8 cellular contexts compared by ENCODE assay signal in genomic region chr7:100568936-100569844, GRCh38. TPM values are rescaled to one million over a fixed set of nuclear protein-coding genes. Genes with fewer than 3 reads are reported as not detected.
DNase-seq lines count a peak whose midpoint lies in the region; ATAC-seq, FAIRE-seq and TF ChIP-seq lines count a peak whose summit lies in the region.

No MANE protein-coding gene starts in this region.

- TF ChIP-seq RAD21 in Ishikawa (IDR thresholded peaks at IDR 0.05; ENCODE audit: low read depth) (no peak), HepG2 (CRISPR knock-in tag; IDR thresholded peaks at IDR 0.05) (peak; percentile 54; the same call in 1 of the 2 replicates)

- H3K9me3 ChIP-seq in HepG2 (ENCODE audit: low read length): no peaks in the 10 kb centered on the region

- H2AFZ ChIP-seq in HepG2 (ENCODE audit: low read length): no peak overlapping the region

- H3K9me3 Mint-ChIP-seq in chondrocyte (ENCODE audit: low read depth): no peaks in the 10 kb centered on the region
- H3K9me3 Mint-ChIP-seq in stimulated activated memory B cell treated with anti-CD40 and anti-IgM and Interleukin-4, amounts not matched to agents 10 μg/mL and 1 μg/mL and 100 μg/mL, for 72 hours: no peaks in the 10 kb centered on the region

- peak in 1 of 2 experiments; percentile 53; a peak in 2 of 4 replicates for TF ChIP-seq POLR2A in HepG2 (IDR thresholded peaks at IDR 0.05; ENCODE audit: insufficient read depth in 1 of 2, low read depth in 2 of 2, low read length in 2 of 2)

- in situ Hi-C loops in HepG2 (cut with HindIII; ENCODE audit: extremely low pct_ligation_motif_present, low pct_unique_long_range_greater_than_20kb): loop anchor here (5.0 kb wide), 1 partner anchor 82 kb away; no protein-coding TSS in a partner anchor

- peak; percentile 37 for ATAC-seq in HepG2
- peak; percentile 49 for ATAC-seq in stimulated activated memory B cell treated with anti-CD40 and anti-IgM and Interleukin-4, amounts not matched to agents 10 μg/mL and 1 μg/mL and 100 μg/mL, for 72 hours
- no peak for ATAC-seq in GM21528 (IDR thresholded peaks at IDR 0.05; ENCODE audit: low FRiP score, unreplicated experiment)

- peak; percentile 64 for TF ChIP-seq CTCF in chondrocyte (IDR thresholded peaks at IDR 0.05)
- peak; percentile 90 for TF ChIP-seq CTCF in HepG2 (CRISPR knock-in tag; IDR thresholded peaks at IDR 0.05)

- TF ChIP-seq EP300 in Ishikawa (IDR thresholded peaks at IDR 0.05; ENCODE audit: borderline replicate concordance) (no peak), HepG2 (IDR thresholded peaks at IDR 0.05; ENCODE audit: low read depth in 2 of 2, low read length in 2 of 2) (0 out of 4 replicates have a peak, but pooled peaks of 1 of the 2 experiments have one; percentile 30), HepG2 (CRISPR knock-in tag; IDR thresholded peaks at IDR 0.05; ENCODE audit: borderline replicate concordance) (no peak)

- peaks cover 8% of the 10 kb centered on the region; the same call in 1 of the 2 replicates for H4K20me1 ChIP-seq in HepG2 (ENCODE audit: insufficient read depth, low read length)

- H3K4me3 Mint-ChIP-seq in chondrocyte (ENCODE audit: unreplicated experiment): peak overlapping the region; percentile 45
- peak overlapping the region; percentile 44 for H3K4me3 Mint-ChIP-seq in stimulated activated memory B cell treated with anti-CD40 and anti-IgM and Interleukin-4, amounts not matched to agents 10 μg/mL and 1 μg/mL and 100 μg/mL, for 72 hours

- TSS peak; percentile 13 for BruUV-seq in HepG2 (replicated peaks; lab: Mats Ljungman, UMichigan)

- H3K9ac ChIP-seq in HepG2 (ENCODE audit: insufficient read depth, low read depth, low read length): peak overlapping the region; percentile 77

- no peaks in the 10 kb centered on the region for H3K36me3 Mint-ChIP-seq in chondrocyte (ENCODE audit: low read depth)
- peaks cover 21% of the 10 kb centered on the region for H3K36me3 Mint-ChIP-seq in stimulated activated memory B cell treated with anti-CD40 and anti-IgM and Interleukin-4, amounts not matched to agents 10 μg/mL and 1 μg/mL and 100 μg/mL, for 72 hours

- peaks cover 91% of the 10 kb centered on the region for H3K4me1 ChIP-seq in HepG2 (ENCODE audit: insufficient read depth, low read length)

- peak overlapping the region; percentile 78 for H3K4me2 ChIP-seq in HepG2 (ENCODE audit: low read depth, low read length)

- H3K36me3 ChIP-seq in HepG2 (replicated peaks in 1 of 2; ENCODE audit: control insufficient read depth in 1 of 2, insufficient read depth in 2 of 2, low read length in 2 of 2): peaks cover 4 to 16% of the 10 kb centered on the region in 2 experiments

- no peak overlapping the region for H3K27ac Mint-ChIP-seq in chondrocyte (ENCODE audit: unreplicated experiment)
- H3K27ac Mint-ChIP-seq in stimulated activated memory B cell treated with anti-CD40 and anti-IgM and Interleukin-4, amounts not matched to agents 10 μg/mL and 1 μg/mL and 100 μg/mL, for 72 hours: peak overlapping the region; percentile 59

- CTCF ChIA-PET in HepG2 (lab: Yijun Ruan, JAX; ENCODE audit: low intra/inter-chr PET ratio, low total read pairs): interaction anchor here (1.1 to 1.5 kb wide), 2 partner anchors 10 to 86 kb away, joined by 3 read pairs; partner anchors contain the start of gene NYAP1

- H3K27me3 Mint-ChIP-seq in chondrocyte (ENCODE audit: low read depth): no peaks in the 10 kb centered on the region
- H3K27me3 Mint-ChIP-seq in stimulated activated memory B cell treated with anti-CD40 and anti-IgM and Interleukin-4, amounts not matched to agents 10 μg/mL and 1 μg/mL and 100 μg/mL, for 72 hours: no peaks in the 10 kb centered on the region

- peak overlapping the region; percentile 0 to 62 (median 31); a peak in 4 of 6 replicates for H3K4me3 ChIP-seq in HepG2 (replicated peaks in 1 of 3; ENCODE audit: insufficient read depth in 1 of 3, low read depth in 2 of 3, low read length in 3 of 3)

- H3K27ac ChIP-seq in HepG2 (ENCODE audit: extremely low read length, insufficient read depth, low read length): peak overlapping the region; percentile 99

- H3K4me1 Mint-ChIP-seq in chondrocyte (ENCODE audit: low read depth): peaks cover 3% of the 10 kb centered on the region
- H3K4me1 Mint-ChIP-seq in stimulated activated memory B cell treated with anti-CD40 and anti-IgM and Interleukin-4, amounts not matched to agents 10 μg/mL and 1 μg/mL and 100 μg/mL, for 72 hours: peaks cover 49% of the 10 kb centered on the region

- POLR2A ChIA-PET in HepG2 (lab: Yijun Ruan, JAX): interaction anchor here (0.7 to 3.6 kb wide), 10 partner anchors 10 to 133 kb away, joined by 3 to 33 read pairs (median 8); partner anchors contain the start of genes AGFG2, FBXO24, GNB2 and LRCH4

- no peaks in the 10 kb centered on the region for H3K27me3 ChIP-seq in HepG2 (ENCODE audit: control insufficient read depth in 1 of 2, insufficient read depth in 2 of 2, low read length in 2 of 2)

- DNase-seq in EH (ENCODE audit: low read depth) (peak; percentile 34), UCSD-AML1 (lab: John Stamatoyannopoulos, UW; ENCODE audit: unreplicated experiment) (peak; percentile 12), chondrocyte (ENCODE audit: low spot score) (no peak), HepG2 (ENCODE audit: low spot score) (peak; percentile 91), NCI-H187 treated with DMSO at 0.1 percent for 48 hours (lab: John Stamatoyannopoulos, UW) (no peak)

- FAIRE-seq in HepG2 (lab: Jason Lieb, UNC): peak; percentile 84

- 7% methylated on average over 18 of the region's 35 CpGs for WGBS in HepG2 (ENCODE audit: low lambda C conversion rate)

- no peaks in the 10 kb centered on the region for H3K79me2 ChIP-seq in HepG2 (ENCODE audit: insufficient read depth, low read length)

- intact Hi-C loops in HepG2 (cut with micrococcal nuclease; ENCODE audit: unreplicated experiment): no loop called here

RNA-seq across cellular contexts. Expression of gene SAP25, which starts 4.5 kb away (rescaled TPM):
- total RNA-seq in chondrocyte: 0.70 to 1.1 TPM in 2 of 3 replicates, not detected in the other
- 0.15 TPM in 1 of 2 replicates, not detected in the other for total RNA-seq in HepG2 (2016; rRNA removed; fragmentation: Illumina TruSeq; extraction: Trizol)
- not detected in 2 replicates for total RNA-seq in HepG2 (2016; cell fraction: cytosol; rRNA removed; fragmentation: Illumina TruSeq; extraction: Trizol; ENCODE audit: low read depth)
- not detected in 2 replicates for total RNA-seq in HepG2 (2016; cell fraction: insoluble cytoplasmic fraction; rRNA removed; fragmentation: Illumina TruSeq; extraction: Trizol)
- not detected in 2 replicates for total RNA-seq in HepG2 (2016; cell fraction: membrane; rRNA removed; fragmentation: Illumina TruSeq; extraction: Trizol)
- total RNA-seq in HepG2 (2016; cell fraction: nucleus; rRNA removed; fragmentation: Illumina TruSeq; extraction: Trizol): not detected in 2 replicates
- 0.20 TPM in 2 replicates for polyA plus RNA-seq in HepG2 (2011; rRNA removed)
- 0.13 TPM in 1 of 2 replicates, not detected in the other for polyA plus RNA-seq in HepG2 (2011; cell fraction: cytosol; rRNA removed)
- polyA plus RNA-seq in HepG2 (2011; cell fraction: nucleus; rRNA removed): 2.5 and 2.6 TPM in 2 replicates
- polyA plus RNA-seq in HepG2 (2012): 0.70 and 1.9 TPM in 2 replicates
- polyA plus RNA-seq in HepG2 (2016; cell fraction: cytosol; fragmentation: Illumina TruSeq; extraction: Trizol; ENCODE audit: low read depth): 0.32 and 0.41 TPM in 2 replicates
- not detected in 2 replicates for polyA plus RNA-seq in HepG2 (2016; cell fraction: insoluble cytoplasmic fraction; fragmentation: Illumina TruSeq; extraction: Trizol; ENCODE audit: low read depth)
- not detected in 2 replicates for polyA plus RNA-seq in HepG2 (2016; cell fraction: membrane; fragmentation: Illumina TruSeq; extraction: Trizol; ENCODE audit: low read depth)
- polyA plus RNA-seq in HepG2 (2016; cell fraction: nucleus; fragmentation: Illumina TruSeq; extraction: Trizol; ENCODE audit: insufficient read depth, low read depth): not detected in 2 replicates
- polyA minus RNA-seq in HepG2 (2011; rRNA and poly(A)+ RNA removed; ENCODE audit: low replicate concordance): not detected in 2 replicates
- polyA minus RNA-seq in HepG2 (2011; cell fraction: cytosol; rRNA and poly(A)+ RNA removed): not detected in 2 replicates
- polyA minus RNA-seq in HepG2 (2011; cell fraction: nucleus; rRNA and poly(A)+ RNA removed): not detected in 2 replicates

RNA-seq across cellular contexts. Expression of gene LRCH4, which starts 16.7 kb away (rescaled TPM):
- total RNA-seq in chondrocyte (42.0 to 45.8 TPM (median 43.9 TPM) in 3 replicates), HepG2 (2016; rRNA removed; fragmentation: Illumina TruSeq; extraction: Trizol) (2.9 and 7.0 TPM in 2 replicates)
- 10.0 and 10.9 TPM in 2 replicates for total RNA-seq in HepG2 (2016; cell fraction: cytosol; rRNA removed; fragmentation: Illumina TruSeq; extraction: Trizol; ENCODE audit: low read depth)
- 3.0 and 6.9 TPM in 2 replicates for total RNA-seq in HepG2 (2016; cell fraction: insoluble cytoplasmic fraction; rRNA removed; fragmentation: Illumina TruSeq; extraction: Trizol)
- 2.9 and 3.8 TPM in 2 replicates for total RNA-seq in HepG2 (2016; cell fraction: membrane; rRNA removed; fragmentation: Illumina TruSeq; extraction: Trizol)
- total RNA-seq in HepG2 (2016; cell fraction: nucleus; rRNA removed; fragmentation: Illumina TruSeq; extraction: Trizol): 9.9 and 11.5 TPM in 2 replicates
- polyA plus RNA-seq in HepG2 (2011; rRNA removed): 9.3 and 11.1 TPM in 2 replicates
- polyA plus RNA-seq in HepG2 (2011; cell fraction: cytosol; rRNA removed): 1.9 and 2.9 TPM in 2 replicates
- polyA plus RNA-seq in HepG2 (2011; cell fraction: nucleus; rRNA removed): 106 and 117 TPM in 2 replicates
- 10.1 and 13.5 TPM in 2 replicates for polyA plus RNA-seq in HepG2 (2012)
- 1.1 and 1.2 TPM in 2 replicates for polyA plus RNA-seq in HepG2 (2016; cell fraction: cytosol; fragmentation: Illumina TruSeq; extraction: Trizol; ENCODE audit: low read depth)
- 5.9 and 7.3 TPM in 2 replicates for polyA plus RNA-seq in HepG2 (2016; cell fraction: insoluble cytoplasmic fraction; fragmentation: Illumina TruSeq; extraction: Trizol; ENCODE audit: low read depth)
- polyA plus RNA-seq in HepG2 (2016; cell fraction: membrane; fragmentation: Illumina TruSeq; extraction: Trizol; ENCODE audit: low read depth): 1.5 and 2.1 TPM in 2 replicates
- polyA plus RNA-seq in HepG2 (2016; cell fraction: nucleus; fragmentation: Illumina TruSeq; extraction: Trizol; ENCODE audit: insufficient read depth, low read depth): 38.5 and 39.0 TPM in 2 replicates
- 11.4 and 13.8 TPM in 2 replicates for polyA minus RNA-seq in HepG2 (2011; rRNA and poly(A)+ RNA removed; ENCODE audit: low replicate concordance)
- 8.0 and 17.6 TPM in 2 replicates for polyA minus RNA-seq in HepG2 (2011; cell fraction: cytosol; rRNA and poly(A)+ RNA removed)
- 25.9 and 27.4 TPM in 2 replicates for polyA minus RNA-seq in HepG2 (2011; cell fraction: nucleus; rRNA and poly(A)+ RNA removed)

RNA-seq across cellular contexts. Expression of gene FBXO24, which starts 16.9 kb away (rescaled TPM):
- total RNA-seq in chondrocyte (0.57 to 1.2 TPM (median 0.82 TPM) in 3 replicates), HepG2 (2016; rRNA removed; fragmentation: Illumina TruSeq; extraction: Trizol) (0.13 and 0.20 TPM in 2 replicates)
- total RNA-seq in HepG2 (2016; cell fraction: cytosol; rRNA removed; fragmentation: Illumina TruSeq; extraction: Trizol; ENCODE audit: low read depth): 0.18 and 0.61 TPM in 2 replicates
- 0.24 TPM in 1 of 2 replicates, not detected in the other for total RNA-seq in HepG2 (2016; cell fraction: insoluble cytoplasmic fraction; rRNA removed; fragmentation: Illumina TruSeq; extraction: Trizol)
- total RNA-seq in HepG2 (2016; cell fraction: membrane; rRNA removed; fragmentation: Illumina TruSeq; extraction: Trizol): 0.12 and 0.21 TPM in 2 replicates
- 0.56 TPM in 1 of 2 replicates, not detected in the other for total RNA-seq in HepG2 (2016; cell fraction: nucleus; rRNA removed; fragmentation: Illumina TruSeq; extraction: Trizol)
- polyA plus RNA-seq in HepG2 (2011; rRNA removed): 0.31 and 0.55 TPM in 2 replicates
- 0.31 and 0.32 TPM in 2 replicates for polyA plus RNA-seq in HepG2 (2011; cell fraction: cytosol; rRNA removed)
- polyA plus RNA-seq in HepG2 (2011; cell fraction: nucleus; rRNA removed): 2.0 and 2.1 TPM in 2 replicates
- polyA plus RNA-seq in HepG2 (2012): 0.15 and 0.31 TPM in 2 replicates
- 0.08 and 0.10 TPM in 2 replicates for polyA plus RNA-seq in HepG2 (2016; cell fraction: cytosol; fragmentation: Illumina TruSeq; extraction: Trizol; ENCODE audit: low read depth)
- 0.21 and 0.26 TPM in 2 replicates for polyA plus RNA-seq in HepG2 (2016; cell fraction: insoluble cytoplasmic fraction; fragmentation: Illumina TruSeq; extraction: Trizol; ENCODE audit: low read depth)
- polyA plus RNA-seq in HepG2 (2016; cell fraction: membrane; fragmentation: Illumina TruSeq; extraction: Trizol; ENCODE audit: low read depth): 0.14 and 0.22 TPM in 2 replicates
- polyA plus RNA-seq in HepG2 (2016; cell fraction: nucleus; fragmentation: Illumina TruSeq; extraction: Trizol; ENCODE audit: insufficient read depth, low read depth): 0.38 and 0.51 TPM in 2 replicates
- polyA minus RNA-seq in HepG2 (2011; rRNA and poly(A)+ RNA removed; ENCODE audit: low replicate concordance): 0.80 and 0.94 TPM in 2 replicates
- polyA minus RNA-seq in HepG2 (2011; cell fraction: cytosol; rRNA and poly(A)+ RNA removed): not detected in 2 replicates
- polyA minus RNA-seq in HepG2 (2011; cell fraction: nucleus; rRNA and poly(A)+ RNA removed): 0.26 and 0.50 TPM in 2 replicates

RNA-seq across cellular contexts. Expression of gene AGFG2, which starts 30.2 kb away (rescaled TPM):
- 7.7 to 8.2 TPM (median 7.8 TPM) in 3 replicates for total RNA-seq in chondrocyte
- total RNA-seq in HepG2 (2016; rRNA removed; fragmentation: Illumina TruSeq; extraction: Trizol): 117 and 132 TPM in 2 replicates
- 31.9 and 33.3 TPM in 2 replicates for total RNA-seq in HepG2 (2016; cell fraction: cytosol; rRNA removed; fragmentation: Illumina TruSeq; extraction: Trizol; ENCODE audit: low read depth)
- 111 and 137 TPM in 2 replicates for total RNA-seq in HepG2 (2016; cell fraction: insoluble cytoplasmic fraction; rRNA removed; fragmentation: Illumina TruSeq; extraction: Trizol)
- total RNA-seq in HepG2 (2016; cell fraction: membrane; rRNA removed; fragmentation: Illumina TruSeq; extraction: Trizol): 66.9 and 73.0 TPM in 2 replicates
- 58.2 and 67.9 TPM in 2 replicates for total RNA-seq in HepG2 (2016; cell fraction: nucleus; rRNA removed; fragmentation: Illumina TruSeq; extraction: Trizol)
- 125 and 127 TPM in 2 replicates for polyA plus RNA-seq in HepG2 (2011; rRNA removed)
- polyA plus RNA-seq in HepG2 (2011; cell fraction: cytosol; rRNA removed): 56.3 and 126 TPM in 2 replicates
- polyA plus RNA-seq in HepG2 (2011; cell fraction: nucleus; rRNA removed): 211 and 341 TPM in 2 replicates
- 63.5 and 68.9 TPM in 2 replicates for polyA plus RNA-seq in HepG2 (2012)
- 20.7 and 23.5 TPM in 2 replicates for polyA plus RNA-seq in HepG2 (2016; cell fraction: cytosol; fragmentation: Illumina TruSeq; extraction: Trizol; ENCODE audit: low read depth)
- polyA plus RNA-seq in HepG2 (2016; cell fraction: insoluble cytoplasmic fraction; fragmentation: Illumina TruSeq; extraction: Trizol; ENCODE audit: low read depth): 136 and 157 TPM in 2 replicates
- 44.8 and 50.5 TPM in 2 replicates for polyA plus RNA-seq in HepG2 (2016; cell fraction: membrane; fragmentation: Illumina TruSeq; extraction: Trizol; ENCODE audit: low read depth)
- polyA plus RNA-seq in HepG2 (2016; cell fraction: nucleus; fragmentation: Illumina TruSeq; extraction: Trizol; ENCODE audit: insufficient read depth, low read depth): 131 TPM in 2 replicates
- polyA minus RNA-seq in HepG2 (2011; rRNA and poly(A)+ RNA removed; ENCODE audit: low replicate concordance): 24.8 and 334 TPM in 2 replicates
- 131 and 176 TPM in 2 replicates for polyA minus RNA-seq in HepG2 (2011; cell fraction: cytosol; rRNA and poly(A)+ RNA removed)
- 107 and 124 TPM in 2 replicates for polyA minus RNA-seq in HepG2 (2011; cell fraction: nucleus; rRNA and poly(A)+ RNA removed)

RNA-seq across cellular contexts. Expression of gene PCOLCE, which starts 33.0 kb away (rescaled TPM):
- total RNA-seq in chondrocyte: 153 to 203 TPM (median 153 TPM) in 3 replicates
- 3.9 and 16.0 TPM in 2 replicates for total RNA-seq in HepG2 (2016; rRNA removed; fragmentation: Illumina TruSeq; extraction: Trizol)
- total RNA-seq in HepG2 (2016; cell fraction: cytosol; rRNA removed; fragmentation: Illumina TruSeq; extraction: Trizol; ENCODE audit: low read depth): 2.1 and 2.3 TPM in 2 replicates
- 3.3 and 18.3 TPM in 2 replicates for total RNA-seq in HepG2 (2016; cell fraction: insoluble cytoplasmic fraction; rRNA removed; fragmentation: Illumina TruSeq; extraction: Trizol)
- 1.9 and 2.0 TPM in 2 replicates for total RNA-seq in HepG2 (2016; cell fraction: membrane; rRNA removed; fragmentation: Illumina TruSeq; extraction: Trizol)
- total RNA-seq in HepG2 (2016; cell fraction: nucleus; rRNA removed; fragmentation: Illumina TruSeq; extraction: Trizol): 20.4 and 23.8 TPM in 2 replicates
- polyA plus RNA-seq in HepG2 (2011; rRNA removed): 5.3 and 6.9 TPM in 2 replicates
- polyA plus RNA-seq in HepG2 (2011; cell fraction: cytosol; rRNA removed): 3.1 and 3.4 TPM in 2 replicates
- polyA plus RNA-seq in HepG2 (2011; cell fraction: nucleus; rRNA removed): 62.1 and 64.1 TPM in 2 replicates
- polyA plus RNA-seq in HepG2 (2012): 15.6 and 28.9 TPM in 2 replicates
- 3.5 and 3.8 TPM in 2 replicates for polyA plus RNA-seq in HepG2 (2016; cell fraction: cytosol; fragmentation: Illumina TruSeq; extraction: Trizol; ENCODE audit: low read depth)
- polyA plus RNA-seq in HepG2 (2016; cell fraction: insoluble cytoplasmic fraction; fragmentation: Illumina TruSeq; extraction: Trizol; ENCODE audit: low read depth): 6.3 and 9.1 TPM in 2 replicates
- polyA plus RNA-seq in HepG2 (2016; cell fraction: membrane; fragmentation: Illumina TruSeq; extraction: Trizol; ENCODE audit: low read depth): 3.4 and 3.6 TPM in 2 replicates
- 81.2 and 84.3 TPM in 2 replicates for polyA plus RNA-seq in HepG2 (2016; cell fraction: nucleus; fragmentation: Illumina TruSeq; extraction: Trizol; ENCODE audit: insufficient read depth, low read depth)
- 1.7 and 2.2 TPM in 2 replicates for polyA minus RNA-seq in HepG2 (2011; rRNA and poly(A)+ RNA removed; ENCODE audit: low replicate concordance)
- 3.4 and 4.9 TPM in 2 replicates for polyA minus RNA-seq in HepG2 (2011; cell fraction: cytosol; rRNA and poly(A)+ RNA removed)
- polyA minus RNA-seq in HepG2 (2011; cell fraction: nucleus; rRNA and poly(A)+ RNA removed): 7.1 and 9.0 TPM in 2 replicates

Comparison
In these comparisons a context has a peak if more than half of its experiments do, and no peak if none do; other contexts are left out.
1. DNase-seq: peak in EH (single experiment), UCSD-AML1 (single experiment) and HepG2 (single experiment); none in chondrocyte (single experiment) and NCI-H187 treated with DMSO at 0.1 percent for 48 hours (single experiment).